In the genomic region with DNA sequence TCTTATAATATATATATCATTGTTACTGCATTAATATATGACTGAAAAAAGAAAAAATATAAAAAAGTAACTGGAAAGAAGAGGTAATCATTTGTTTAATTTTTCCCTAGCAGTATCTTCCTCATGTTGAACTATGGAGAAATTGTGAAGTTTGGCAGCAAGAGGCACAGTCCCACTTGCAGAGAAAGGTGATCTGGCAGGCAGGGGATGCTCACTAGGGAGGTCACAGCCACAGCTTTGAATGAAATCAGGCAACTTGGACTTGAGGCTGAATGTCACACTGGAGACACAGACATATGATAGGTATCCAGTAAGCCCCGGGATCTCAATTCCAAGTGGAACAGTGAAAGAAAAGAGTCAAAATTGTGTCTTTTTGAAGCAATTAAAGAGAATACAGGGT, we compare ENCODE assay signal across 1 cellular context.
TF ChIP-seq lines count a peak whose summit lies in the region.

No MANE protein-coding gene starts in this region.

TF ChIP-seq in GM23338, 12 proteins besides CTCF, POLR2A, EP300 and RAD21 (continued from another document):
- TF ChIP-seq EZH2 (IDR thresholded peaks at IDR 0.05; ENCODE audit: low read depth, unreplicated experiment): no peak
- TF ChIP-seq NANOG (IDR thresholded peaks at IDR 0.05; ENCODE audit: borderline replicate concordance): no peak
- TF ChIP-seq, protein P1, sequence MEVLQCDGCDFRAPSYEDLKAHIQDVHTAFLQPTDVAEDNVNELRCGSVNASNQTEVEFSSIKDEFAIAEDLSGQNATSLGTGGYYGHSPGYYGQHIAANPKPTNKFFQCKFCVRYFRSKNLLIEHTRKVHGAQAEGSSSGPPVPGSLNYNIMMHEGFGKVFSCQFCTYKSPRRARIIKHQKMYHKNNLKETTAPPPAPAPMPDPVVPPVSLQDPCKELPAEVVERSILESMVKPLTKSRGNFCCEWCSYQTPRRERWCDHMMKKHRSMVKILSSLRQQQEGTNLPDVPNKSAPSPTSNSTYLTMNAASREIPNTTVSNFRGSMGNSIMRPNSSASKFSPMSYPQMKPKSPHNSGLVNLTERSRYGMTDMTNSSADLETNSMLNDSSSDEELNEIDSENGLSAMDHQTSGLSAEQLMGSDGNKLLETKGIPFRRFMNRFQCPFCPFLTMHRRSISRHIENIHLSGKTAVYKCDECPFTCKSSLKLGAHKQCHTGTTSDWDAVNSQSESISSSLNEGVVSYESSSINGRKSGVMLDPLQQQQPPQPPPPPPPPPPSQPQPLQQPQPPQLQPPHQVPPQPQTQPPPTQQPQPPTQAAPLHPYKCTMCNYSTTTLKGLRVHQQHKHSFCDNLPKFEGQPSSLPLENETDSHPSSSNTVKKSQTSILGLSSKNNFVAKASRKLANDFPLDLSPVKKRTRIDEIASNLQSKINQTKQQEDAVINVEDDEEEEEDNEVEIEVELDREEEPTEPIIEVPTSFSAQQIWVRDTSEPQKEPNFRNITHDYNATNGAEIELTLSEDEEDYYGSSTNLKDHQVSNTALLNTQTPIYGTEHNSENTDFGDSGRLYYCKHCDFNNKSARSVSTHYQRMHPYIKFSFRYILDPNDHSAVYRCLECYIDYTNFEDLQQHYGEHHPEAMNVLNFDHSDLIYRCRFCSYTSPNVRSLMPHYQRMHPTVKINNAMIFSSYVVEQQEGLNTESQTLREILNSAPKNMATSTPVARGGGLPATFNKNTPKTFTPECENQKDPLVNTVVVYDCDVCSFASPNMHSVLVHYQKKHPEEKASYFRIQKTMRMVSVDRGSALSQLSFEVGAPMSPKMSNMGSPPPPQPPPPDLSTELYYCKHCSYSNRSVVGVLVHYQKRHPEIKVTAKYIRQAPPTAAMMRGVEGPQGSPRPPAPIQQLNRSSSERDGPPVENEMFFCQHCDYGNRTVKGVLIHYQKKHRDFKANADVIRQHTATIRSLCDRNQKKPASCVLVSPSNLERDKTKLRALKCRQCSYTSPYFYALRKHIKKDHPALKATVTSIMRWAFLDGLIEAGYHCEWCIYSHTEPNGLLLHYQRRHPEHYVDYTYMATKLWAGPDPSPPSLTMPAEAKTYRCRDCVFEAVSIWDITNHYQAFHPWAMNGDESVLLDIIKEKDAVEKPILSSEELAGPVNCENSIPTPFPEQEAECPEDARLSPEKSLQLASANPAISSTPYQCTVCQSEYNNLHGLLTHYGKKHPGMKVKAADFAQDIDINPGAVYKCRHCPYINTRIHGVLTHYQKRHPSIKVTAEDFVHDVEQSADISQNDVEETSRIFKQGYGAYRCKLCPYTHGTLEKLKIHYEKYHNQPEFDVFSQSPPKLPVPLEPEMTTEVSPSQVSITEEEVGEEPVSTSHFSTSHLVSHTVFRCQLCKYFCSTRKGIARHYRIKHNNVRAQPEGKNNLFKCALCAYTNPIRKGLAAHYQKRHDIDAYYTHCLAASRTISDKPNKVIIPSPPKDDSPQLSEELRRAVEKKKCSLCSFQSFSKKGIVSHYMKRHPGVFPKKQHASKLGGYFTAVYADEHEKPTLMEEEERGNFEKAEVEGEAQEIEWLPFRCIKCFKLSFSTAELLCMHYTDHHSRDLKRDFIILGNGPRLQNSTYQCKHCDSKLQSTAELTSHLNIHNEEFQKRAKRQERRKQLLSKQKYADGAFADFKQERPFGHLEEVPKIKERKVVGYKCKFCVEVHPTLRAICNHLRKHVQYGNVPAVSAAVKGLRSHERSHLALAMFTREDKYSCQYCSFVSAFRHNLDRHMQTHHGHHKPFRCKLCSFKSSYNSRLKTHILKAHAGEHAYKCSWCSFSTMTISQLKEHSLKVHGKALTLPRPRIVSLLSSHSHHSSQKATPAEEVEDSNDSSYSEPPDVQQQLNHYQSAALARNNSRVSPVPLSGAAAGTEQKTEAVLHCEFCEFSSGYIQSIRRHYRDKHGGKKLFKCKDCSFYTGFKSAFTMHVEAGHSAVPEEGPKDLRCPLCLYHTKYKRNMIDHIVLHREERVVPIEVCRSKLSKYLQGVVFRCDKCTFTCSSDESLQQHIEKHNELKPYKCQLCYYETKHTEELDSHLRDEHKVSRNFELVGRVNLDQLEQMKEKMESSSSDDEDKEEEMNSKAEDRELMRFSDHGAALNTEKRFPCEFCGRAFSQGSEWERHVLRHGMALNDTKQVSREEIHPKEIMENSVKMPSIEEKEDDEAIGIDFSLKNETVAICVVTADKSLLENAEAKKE (CRISPR knock-in tag; IDR thresholded peaks at IDR 0.05): no peak
- no peak for TF ChIP-seq ZNF114 (CRISPR knock-in tag; IDR thresholded peaks at IDR 0.05)
- TF ChIP-seq ZNF331 (CRISPR knock-in tag; IDR thresholded peaks at IDR 0.05; ENCODE audit: low read depth): no peak
- no peak for TF ChIP-seq STAT1 (IDR thresholded peaks at IDR 0.05; ENCODE audit: unreplicated experiment)
